In the genomic region with DNA sequence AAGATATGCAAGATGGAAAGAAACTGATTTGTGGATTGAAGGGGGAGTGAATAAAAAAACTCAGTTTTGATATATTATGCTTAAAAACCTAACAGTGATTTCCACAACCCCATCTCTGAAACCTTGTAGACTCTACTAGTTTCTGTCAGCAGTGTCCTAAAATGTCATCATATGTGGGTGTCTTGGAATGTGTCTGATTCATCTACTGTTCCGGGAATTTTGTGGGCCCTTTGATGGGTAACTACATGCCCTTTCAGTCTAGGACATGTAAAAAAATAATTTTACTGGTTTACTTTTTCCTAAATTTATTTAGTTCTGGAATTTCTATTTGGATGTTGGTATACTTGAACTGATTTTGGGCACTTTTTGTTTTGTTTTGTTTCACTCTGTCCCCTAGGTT, we compare ENCODE assay signal across 23 cellular contexts.
"Had no signal": no experiment of that assay in that cellular context is flagged by ENCODE, and none has a peak within 500 bp of the region (broad histone marks: within the 10 kb centered on the region; RNA-seq: fewer than 3 reads in every experiment).

No MANE protein-coding gene starts in this region.

- H3K36me3 ChIP-seq: ascending aorta had no signal

- H3K27ac ChIP-seq: ascending aorta had no signal

- H3K4me2 ChIP-seq: SK-N-SH had no signal

- H3K27me3 ChIP-seq: ascending aorta had no signal

- DNase-seq: activated B cell treated with CpG ODN at 0.5 μM for 24 hours; activated CD4-positive, alpha-beta memory T cell treated with anti-CD3 and anti-CD28 coated beads for 36 hours; activated CD4-positive, alpha-beta T cell treated with anti-CD3 and anti-CD28 coated beads for 1 hour; activated CD4-positive, alpha-beta T cell treated with anti-CD3 and anti-CD28 coated beads, Interleukin-2, amount 10 ng/mL, durations not matched to agents 7 days and 5 days; activated CD8-positive, alpha-beta memory T cell treated with anti-CD3 and anti-CD28 coated beads for 24 hours; activated effector memory CD4-positive, alpha-beta T cell treated with anti-CD3 and anti-CD28 coated beads, Interleukin-2, amount 50 U/mL, for 16 hours; activated naive CD4-positive, alpha-beta T cell treated with Interleukin-2 at 50 U/mL for 16 hours; activated naive CD8-positive, alpha-beta T cell treated with anti-CD3 and anti-CD28 coated beads, Interleukin-2, amount 50 U/mL, for 24 hours; activated T-cell treated with anti-CD3 and anti-CD28 coated beads, Interleukin-2, amount 50 U/mL, for 4 hours; amniotic stem cell; cerebellar nuclear complex; KG1; NCI-H1092; NCI-H1417 treated with DMSO at 0.1 percent for 48 hours; NCI-H1694 treated with DMSO at 0.1 percent for 48 hours; NCI-H2029 treated with DMSO at 0.1 percent for 48 hours; NCI-H345; NCI-H510A; NCI-H526 treated with DMSO at 0.1 percent for 48 hours; NCI-H82; SK-N-SH; T-helper 9 cell had no signal

- H3K9me3 ChIP-seq: ascending aorta, SK-N-SH had no signal

- H3K4me1 ChIP-seq: ascending aorta had no signal

- H3K4me3 ChIP-seq: ascending aorta had no signal

- H3K9ac ChIP-seq: SK-N-SH had no signal
